In the genomic region with DNA sequence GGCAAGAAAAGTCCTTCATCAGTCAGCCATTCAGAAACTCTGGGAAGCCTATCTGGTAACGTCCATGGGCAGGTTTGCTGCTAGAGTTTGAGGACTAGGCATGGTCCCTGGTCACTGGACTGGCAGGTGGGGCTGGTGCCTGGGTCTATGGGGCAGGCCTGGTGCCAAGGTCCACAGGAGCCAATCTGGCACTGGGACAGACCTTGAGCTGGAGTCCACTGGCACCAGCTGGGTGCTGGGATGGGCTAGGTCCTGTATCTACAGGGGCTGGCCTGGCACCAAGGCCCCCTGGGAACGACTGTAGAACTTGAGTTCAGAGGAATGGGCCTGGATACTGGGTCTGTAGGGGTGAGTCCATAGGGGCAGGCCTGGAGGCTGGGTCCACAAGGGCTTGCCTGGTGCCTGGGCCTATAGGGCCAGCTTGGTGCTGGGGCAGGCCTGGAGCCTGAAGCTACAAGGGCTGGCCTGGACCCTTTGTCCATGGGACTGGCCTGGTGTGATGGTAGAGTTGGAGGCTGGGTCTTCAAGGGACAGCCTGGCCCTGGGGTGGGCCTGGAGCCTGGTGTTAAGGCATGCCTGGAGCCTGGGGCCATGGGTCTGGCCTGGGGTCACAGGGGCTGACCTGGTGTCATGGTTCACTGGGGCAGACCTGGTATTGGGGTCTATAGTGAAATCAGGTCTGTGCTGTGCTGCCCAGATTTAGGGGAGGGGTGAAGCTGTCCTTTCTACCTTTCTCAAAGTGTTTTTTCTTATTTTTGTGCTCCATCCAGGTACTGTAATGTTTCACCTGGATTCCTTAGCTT, we compare ENCODE assay signal across 1 cellular context.
TF ChIP-seq lines count a peak whose summit lies in the region.

No MANE protein-coding gene starts in this region.

TF ChIP-seq in HepG2, 621 proteins besides CTCF, POLR2A, EP300 and RAD21 (continued from another document and continues in another):
- TF ChIP-seq MLX (CRISPR knock-in tag; IDR thresholded peaks at IDR 0.05) (no peak), ZNF317 (CRISPR knock-in tag; IDR thresholded peaks at IDR 0.05) (no peak), ZNF713 (CRISPR knock-in tag; IDR thresholded peaks at IDR 0.05) (no peak), ZNF660 (CRISPR knock-in tag; IDR thresholded peaks at IDR 0.05; ENCODE audit: borderline replicate concordance, low read depth) (no peak), DNMT1 (CRISPR knock-in tag; IDR thresholded peaks at IDR 0.05) (no peak), ETV6 (CRISPR knock-in tag; conservative IDR thresholded peaks at IDR 0.05) (no peak), CBX5 (CRISPR knock-in tag; IDR thresholded peaks at IDR 0.05; ENCODE audit: borderline replicate concordance) (no peak), ZNF629 (CRISPR knock-in tag; conservative IDR thresholded peaks at IDR 0.05) (no peak), LBX2 (CRISPR knock-in tag; IDR thresholded peaks at IDR 0.05; ENCODE audit: borderline replicate concordance) (no peak), ATAD3A (CRISPR knock-in tag; IDR thresholded peaks at IDR 0.05) (no peak), SP5 (CRISPR knock-in tag; IDR thresholded peaks at IDR 0.05; ENCODE audit: borderline replicate concordance, low read depth) (no peak), NR3C1 (CRISPR knock-in tag; IDR thresholded peaks at IDR 0.05) (no peak), TBX2 (CRISPR knock-in tag; IDR thresholded peaks at IDR 0.05; ENCODE audit: borderline replicate concordance) (peak; percentile 41; the same call in 1 of the 2 replicates), RAD51 (IDR thresholded peaks at IDR 0.05; ENCODE audit: borderline replicate concordance) (no peak), SNAPC2 (CRISPR knock-in tag; IDR thresholded peaks at IDR 0.05) (no peak), FOSL1 (CRISPR knock-in tag; IDR thresholded peaks at IDR 0.05; ENCODE audit: borderline replicate concordance) (no peak), ATF1 (CRISPR knock-in tag; IDR thresholded peaks at IDR 0.05) (no peak), ZNF224 (CRISPR knock-in tag; IDR thresholded peaks at IDR 0.05) (no peak), RFX3 (CRISPR knock-in tag; IDR thresholded peaks at IDR 0.05) (no peak), ONECUT2 (CRISPR knock-in tag; IDR thresholded peaks at IDR 0.05) (no peak), ZNF761 (CRISPR knock-in tag; conservative IDR thresholded peaks at IDR 0.05) (no peak), REST (IDR thresholded peaks at IDR 0.05; ENCODE audit: borderline replicate concordance in 1 of 2, low read depth in 1 of 2, low read length in 2 of 2) (no peak), ZNF512 (CRISPR knock-in tag; IDR thresholded peaks at IDR 0.05) (no peak), SOX5 (CRISPR knock-in tag; IDR thresholded peaks at IDR 0.05; ENCODE audit: borderline replicate concordance) (no peak), ZBTB38 (CRISPR knock-in tag; IDR thresholded peaks at IDR 0.05) (no peak)
- TF ChIP-seq, protein P1, sequence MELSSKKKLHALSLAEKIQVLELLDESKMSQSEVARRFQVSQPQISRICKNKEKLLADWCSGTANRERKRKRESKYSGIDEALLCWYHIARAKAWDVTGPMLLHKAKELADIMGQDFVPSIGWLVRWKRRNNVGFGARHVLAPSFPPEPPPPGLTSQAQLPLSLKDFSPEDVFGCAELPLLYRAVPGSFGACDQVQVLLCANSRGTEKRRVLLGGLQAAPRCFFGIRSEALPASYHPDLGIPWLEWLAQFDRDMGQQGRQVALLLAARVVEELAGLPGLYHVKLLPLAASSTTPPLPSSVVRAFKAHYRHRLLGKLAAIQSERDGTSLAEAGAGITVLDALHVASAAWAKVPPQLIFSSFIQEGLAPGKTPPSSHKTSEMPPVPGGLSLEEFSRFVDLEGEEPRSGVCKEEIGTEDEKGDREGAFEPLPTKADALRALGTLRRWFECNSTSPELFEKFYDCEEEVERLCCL (CRISPR knock-in tag; IDR thresholded peaks at IDR 0.05; ENCODE audit: borderline replicate concordance): no peak
- TF ChIP-seq, protein P2, sequence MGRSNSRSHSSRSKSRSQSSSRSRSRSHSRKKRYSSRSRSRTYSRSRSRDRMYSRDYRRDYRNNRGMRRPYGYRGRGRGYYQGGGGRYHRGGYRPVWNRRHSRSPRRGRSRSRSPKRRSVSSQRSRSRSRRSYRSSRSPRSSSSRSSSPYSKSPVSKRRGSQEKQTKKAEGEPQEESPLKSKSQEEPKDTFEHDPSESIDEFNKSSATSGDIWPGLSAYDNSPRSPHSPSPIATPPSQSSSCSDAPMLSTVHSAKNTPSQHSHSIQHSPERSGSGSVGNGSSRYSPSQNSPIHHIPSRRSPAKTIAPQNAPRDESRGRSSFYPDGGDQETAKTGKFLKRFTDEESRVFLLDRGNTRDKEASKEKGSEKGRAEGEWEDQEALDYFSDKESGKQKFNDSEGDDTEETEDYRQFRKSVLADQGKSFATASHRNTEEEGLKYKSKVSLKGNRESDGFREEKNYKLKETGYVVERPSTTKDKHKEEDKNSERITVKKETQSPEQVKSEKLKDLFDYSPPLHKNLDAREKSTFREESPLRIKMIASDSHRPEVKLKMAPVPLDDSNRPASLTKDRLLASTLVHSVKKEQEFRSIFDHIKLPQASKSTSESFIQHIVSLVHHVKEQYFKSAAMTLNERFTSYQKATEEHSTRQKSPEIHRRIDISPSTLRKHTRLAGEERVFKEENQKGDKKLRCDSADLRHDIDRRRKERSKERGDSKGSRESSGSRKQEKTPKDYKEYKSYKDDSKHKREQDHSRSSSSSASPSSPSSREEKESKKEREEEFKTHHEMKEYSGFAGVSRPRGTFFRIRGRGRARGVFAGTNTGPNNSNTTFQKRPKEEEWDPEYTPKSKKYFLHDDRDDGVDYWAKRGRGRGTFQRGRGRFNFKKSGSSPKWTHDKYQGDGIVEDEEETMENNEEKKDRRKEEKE (IDR thresholded peaks at IDR 0.05): no peak
- TF ChIP-seq, protein P3, sequence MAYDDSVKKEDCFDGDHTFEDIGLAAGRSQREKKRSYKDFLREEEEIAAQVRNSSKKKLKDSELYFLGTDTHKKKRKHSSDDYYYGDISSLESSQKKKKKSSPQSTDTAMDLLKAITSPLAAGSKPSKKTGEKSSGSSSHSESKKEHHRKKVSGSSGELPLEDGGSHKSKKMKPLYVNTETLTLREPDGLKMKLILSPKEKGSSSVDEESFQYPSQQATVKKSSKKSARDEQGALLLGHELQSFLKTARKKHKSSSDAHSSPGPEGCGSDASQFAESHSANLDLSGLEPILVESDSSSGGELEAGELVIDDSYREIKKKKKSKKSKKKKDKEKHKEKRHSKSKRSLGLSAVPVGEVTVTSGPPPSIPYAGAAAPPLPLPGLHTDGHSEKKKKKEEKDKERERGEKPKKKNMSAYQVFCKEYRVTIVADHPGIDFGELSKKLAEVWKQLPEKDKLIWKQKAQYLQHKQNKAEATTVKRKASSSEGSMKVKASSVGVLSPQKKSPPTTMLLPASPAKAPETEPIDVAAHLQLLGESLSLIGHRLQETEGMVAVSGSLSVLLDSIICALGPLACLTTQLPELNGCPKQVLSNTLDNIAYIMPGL (CRISPR knock-in tag; IDR thresholded peaks at IDR 0.05; ENCODE audit: borderline replicate concordance in 1 of 2, low read depth in 1 of 2): no peak
- TF ChIP-seq, protein P4, sequence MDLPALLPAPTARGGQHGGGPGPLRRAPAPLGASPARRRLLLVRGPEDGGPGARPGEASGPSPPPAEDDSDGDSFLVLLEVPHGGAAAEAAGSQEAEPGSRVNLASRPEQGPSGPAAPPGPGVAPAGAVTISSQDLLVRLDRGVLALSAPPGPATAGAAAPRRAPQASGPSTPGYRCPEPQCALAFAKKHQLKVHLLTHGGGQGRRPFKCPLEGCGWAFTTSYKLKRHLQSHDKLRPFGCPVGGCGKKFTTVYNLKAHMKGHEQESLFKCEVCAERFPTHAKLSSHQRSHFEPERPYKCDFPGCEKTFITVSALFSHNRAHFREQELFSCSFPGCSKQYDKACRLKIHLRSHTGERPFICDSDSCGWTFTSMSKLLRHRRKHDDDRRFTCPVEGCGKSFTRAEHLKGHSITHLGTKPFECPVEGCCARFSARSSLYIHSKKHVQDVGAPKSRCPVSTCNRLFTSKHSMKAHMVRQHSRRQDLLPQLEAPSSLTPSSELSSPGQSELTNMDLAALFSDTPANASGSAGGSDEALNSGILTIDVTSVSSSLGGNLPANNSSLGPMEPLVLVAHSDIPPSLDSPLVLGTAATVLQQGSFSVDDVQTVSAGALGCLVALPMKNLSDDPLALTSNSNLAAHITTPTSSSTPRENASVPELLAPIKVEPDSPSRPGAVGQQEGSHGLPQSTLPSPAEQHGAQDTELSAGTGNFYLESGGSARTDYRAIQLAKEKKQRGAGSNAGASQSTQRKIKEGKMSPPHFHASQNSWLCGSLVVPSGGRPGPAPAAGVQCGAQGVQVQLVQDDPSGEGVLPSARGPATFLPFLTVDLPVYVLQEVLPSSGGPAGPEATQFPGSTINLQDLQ (CRISPR knock-in tag; IDR thresholded peaks at IDR 0.05): no peak
